11 cellular contexts compared by ENCODE assay signal in genomic region chr14:91405241-91405721, GRCh38. TPM values are rescaled to one million over a fixed set of nuclear protein-coding genes. Genes with fewer than 3 reads are reported as not detected.
A peak's percentile ranks its signal among the peaks of the same experiment; 100 is the strongest.
DNase-seq lines count a peak whose midpoint lies in the region; ATAC-seq, FAIRE-seq and TF ChIP-seq lines count a peak whose summit lies in the region.
"Had no signal": no experiment of that assay in that cellular context is flagged by ENCODE, and none has a peak within 500 bp of the region (broad histone marks: within the 10 kb centered on the region; RNA-seq: fewer than 3 reads in every experiment).

No MANE protein-coding gene starts in this region.

- peaks cover 36% of the 10 kb centered on the region in 2 experiments for H3K36me3 ChIP-seq in GM12878 (ENCODE audit: control insufficient read depth in 2 of 2, insufficient read depth in 2 of 2, low read length in 1 of 2)
- H3K36me3 ChIP-seq: right lobe of liver, tibial artery had no signal

- H3K4me2 ChIP-seq in H9 (ENCODE audit: insufficient read depth, insufficient read length, low read length) (no peak overlapping the region), GM12878 (ENCODE audit: control insufficient read depth, insufficient read depth) (peak overlapping the region; percentile 22; the same call in 1 of the 2 replicates)

- H3K27ac ChIP-seq in H9 (ENCODE audit: insufficient read length, low read depth, low read length) (no peak overlapping the region), GM12878 (ENCODE audit: control insufficient read depth, insufficient read depth) (no peak overlapping the region; the same call in 1 of the 2 replicates)
- H3K27ac ChIP-seq: right lobe of liver, tibial artery had no signal

- no peak for TF ChIP-seq CTCF in H9 (conservative IDR thresholded peaks at IDR 0.05)
- no peak for TF ChIP-seq CTCF in activated CD8-positive, alpha-beta T cell treated with anti-CD3 and anti-CD28 coated beads for 36 hours (IDR thresholded peaks at IDR 0.05)
- no peak for TF ChIP-seq CTCF in GM12878 (IDR thresholded peaks at IDR 0.05 in 2 of 3, conservative IDR thresholded peaks at IDR 0.05 in 1 of 3; ENCODE audit: control insufficient read depth in 2 of 3, extremely low read depth in 1 of 3, insufficient read depth in 1 of 3, low read depth in 3 of 3, low read length in 3 of 3)

- no peak overlapping the region for H2BK15ac ChIP-seq in H9 (ENCODE audit: low read depth, low read length)

- H2AFZ ChIP-seq in H9 (ENCODE audit: low read length): no peak overlapping the region
- H2AFZ ChIP-seq in GM12878 (ENCODE audit: control insufficient read depth, low read depth, low read length): no peak overlapping the region

- H2BK12ac ChIP-seq in H9 (ENCODE audit: insufficient read length, low read depth, low read length): no peak overlapping the region

- peaks cover 29% of the 10 kb centered on the region in 2 experiments for H3K4me1 Mint-ChIP-seq in H9
- peaks cover 87% of the 10 kb centered on the region for H3K4me1 Mint-ChIP-seq in activated CD8-positive, alpha-beta T cell treated with anti-CD3 and anti-CD28 coated beads for 36 hours (ENCODE audit: low read depth)

- no peak overlapping the region for H4K8ac ChIP-seq in H9 (replicated peaks; ENCODE audit: insufficient read length, low read depth, low read length)

- H4K91ac ChIP-seq in H9 (ENCODE audit: insufficient read length, low read depth, low read length): no peak overlapping the region

- in situ Hi-C loops in GM12878 (cut with MboI): no loop called here

- H4K20me1 ChIP-seq in H9 (ENCODE audit: control insufficient read depth, insufficient read depth, insufficient read length): peaks cover 4% of the 10 kb centered on the region
- H4K20me1 ChIP-seq in GM12878 (ENCODE audit: control insufficient read depth, insufficient read depth): peaks cover 19% of the 10 kb centered on the region

- H3K9me3 ChIP-seq in H9 (ENCODE audit: control insufficient read depth, low read depth, low read length) (no peaks in the 10 kb centered on the region), GM12878 (replicated peaks; ENCODE audit: control insufficient read depth, insufficient read depth, low read length) (no peaks in the 10 kb centered on the region)
- H3K9me3 ChIP-seq: right lobe of liver, tibial artery had no signal

- H3K9ac ChIP-seq in H9 (ENCODE audit: extremely low read depth, insufficient read length, low read length) (no peak overlapping the region), GM12878 (ENCODE audit: control insufficient read depth, insufficient read depth, low read length) (no peak overlapping the region)

- TF ChIP-seq RAD21 in GM12878 (IDR thresholded peaks at IDR 0.05; ENCODE audit: insufficient read depth, low read depth, low read length): no peak

- CTCF ChIA-PET in activated CD8-positive, alpha-beta T cell treated with anti-CD3 and anti-CD28 coated beads for 36 hours (lab: Charles Lee): interaction anchor here (0.6 to 10.3 kb wide), 11 partner anchors 9 to 88 kb away, joined by 3 to 112 read pairs (median 4); partner anchors contain the start of gene CCDC88C
- CTCF ChIA-PET in GM12878 (lab: Yijun Ruan, JAX): interaction anchor here (8.1 kb wide), 1 partner anchor 10 kb away, joined by 100 read pairs; the partner anchor contains the start of gene CCDC88C

- WGBS in H9 (ENCODE audit: extremely low coverage, insufficient read length, low lambda C conversion rate): no CpG with 5 or more reads among the region's 14 CpGs
- 63% methylated on average over 14 of the region's 14 CpGs for WGBS in GM12878 (ENCODE audit: insufficient coverage, insufficient replicate concordance, low lambda C conversion rate, missing lambda C conversion rate)

- no peak overlapping the region for H2AK5ac ChIP-seq in H9 (ENCODE audit: insufficient read length, low read length)

- TF ChIP-seq POLR2A in GM12878 (IDR thresholded peaks at IDR 0.05; ENCODE audit: low read depth, low read length) (no peak), erythroblast (IDR thresholded peaks at IDR 0.05; ENCODE audit: low read length) (no peak)

- no peak overlapping the region for H2BK5ac ChIP-seq in H9 (ENCODE audit: insufficient read length, low read length)

- no peak overlapping the region; the same call in 1 of the 2 replicates for H3K4me3 ChIP-seq in GM12878
- H3K4me3 ChIP-seq: right lobe of liver, tibial artery had no signal

- no peak overlapping the region for H3K23ac ChIP-seq in H9 (ENCODE audit: insufficient read length, low read depth, low read length)

- no peak overlapping the region for H3K14ac ChIP-seq in H9 (ENCODE audit: insufficient read depth, low read length)

- H3K27me3 ChIP-seq in H9 (ENCODE audit: insufficient read depth, low read length): no peaks in the 10 kb centered on the region
- H3K27me3 ChIP-seq in GM12878 (replicated peaks in 1 of 2; ENCODE audit: control insufficient read depth in 2 of 2, insufficient read depth in 2 of 2, low read length in 1 of 2): no peaks in the 10 kb centered on the region
- H3K27me3 ChIP-seq: right lobe of liver had no signal

- H3K79me2 ChIP-seq in H9 (ENCODE audit: insufficient read depth, low read length) (peaks cover 16% of the 10 kb centered on the region; the same call in 1 of the 2 replicates), GM12878 (ENCODE audit: control insufficient read depth, insufficient read depth, low read length) (peaks cover 95% of the 10 kb centered on the region)

- peak overlapping the region in 2 of 3 experiments; percentile 68 to 90; a peak in 2 of 7 replicates for H3K27ac Mint-ChIP-seq in H9
- peak overlapping the region; percentile 98 for H3K27ac Mint-ChIP-seq in activated CD8-positive, alpha-beta T cell treated with anti-CD3 and anti-CD28 coated beads for 36 hours

- H3K27me3 Mint-ChIP-seq in H9 (ENCODE audit: low read depth): no peaks in the 10 kb centered on the region
- no peaks in the 10 kb centered on the region for H3K27me3 Mint-ChIP-seq in activated CD8-positive, alpha-beta T cell treated with anti-CD3 and anti-CD28 coated beads for 36 hours

- BruUV-seq in GM12878 (replicated peaks; lab: Mats Ljungman, UMichigan): no TSS peak

- peak; percentile 27 for ATAC-seq in activated CD8-positive, alpha-beta T cell treated with anti-CD3 and anti-CD28 coated beads for 36 hours
- ATAC-seq in GM12878 (no peak), GM19452 (IDR thresholded peaks at IDR 0.05; ENCODE audit: unreplicated experiment) (no peak), HG02763 (IDR thresholded peaks at IDR 0.05; ENCODE audit: unreplicated experiment) (no peak)

- no peak overlapping the region for H3K56ac ChIP-seq in H9 (ENCODE audit: insufficient read length, low read depth, low read length)

- H3K79me1 ChIP-seq in H9 (ENCODE audit: insufficient read depth, low read depth, low read length, poor library complexity, severe bottlenecking): peaks cover 2% of the 10 kb centered on the region

- SMC1A ChIA-PET in GM12878 (lab: Charles Lee; ENCODE audit: uncharacterized antibody, unreplicated experiment): interaction anchor here (1.4 to 1.5 kb wide), 3 partner anchors 14 to 55 kb away, joined by 3 to 4 read pairs (median 4); no protein-coding TSS in a partner anchor

- no peaks in the 10 kb centered on the region for H3K9me3 Mint-ChIP-seq in H9
- no peaks in the 10 kb centered on the region for H3K9me3 Mint-ChIP-seq in activated CD8-positive, alpha-beta T cell treated with anti-CD3 and anti-CD28 coated beads for 36 hours

- intact Hi-C loops in activated CD8-positive, alpha-beta T cell treated with anti-CD3 and anti-CD28 coated beads for 36 hours (cut with micrococcal nuclease): no loop called here
- intact Hi-C loops in GM12878 (cut with micrococcal nuclease; ENCODE audit: unreplicated experiment): no loop called here

- no peak for FAIRE-seq in GM12878 (lab: Jason Lieb, UNC)
- FAIRE-seq: GM12891 had no signal

- no peak overlapping the region for H3K18ac ChIP-seq in H9 (ENCODE audit: insufficient read length, low read depth, low read length)

- POLR2A ChIA-PET in activated CD8-positive, alpha-beta T cell treated with anti-CD3 and anti-CD28 coated beads for 36 hours (lab: Charles Lee): interaction anchor here (0.8 to 13.8 kb wide), 12 partner anchors 9 to 162 kb away, joined by 3 to 214 read pairs (median 4); partner anchors contain the start of gene CCDC88C
- POLR2A ChIA-PET in GM12878 (lab: Charles Lee): interaction anchor here (0.6 kb wide), 1 partner anchor 42 kb away, joined by 4 read pairs; no protein-coding TSS in a partner anchor

- no peak overlapping the region for H2BK120ac ChIP-seq in H9 (ENCODE audit: low read depth, low read length, poor library complexity, severe bottlenecking)

- no peak for TF ChIP-seq EP300 in GM12878 (IDR thresholded peaks at IDR 0.05; ENCODE audit: borderline replicate concordance in 1 of 2, control insufficient read depth in 1 of 2, low read depth in 2 of 2, low read length in 2 of 2)

- no peak overlapping the region for H2BK20ac ChIP-seq in H9 (ENCODE audit: low read depth, low read length, poor library complexity, severe bottlenecking)

- no peaks in the 10 kb centered on the region for H3K23me2 ChIP-seq in H9 (ENCODE audit: insufficient read length, low read depth, low read length, poor library complexity, severe bottlenecking)

- H3K4ac ChIP-seq in H9 (ENCODE audit: low read depth, low read length): no peak overlapping the region

- no peak overlapping the region for H4K5ac ChIP-seq in H9 (ENCODE audit: insufficient read length, low read depth, low read length)

- RAD21 ChIA-PET in GM12878 (lab: Charles Lee; ENCODE audit: unreplicated experiment): interaction anchor here (1.5 kb wide), 1 partner anchor 30 kb away, joined by 3 read pairs; no protein-coding TSS in a partner anchor

- H3K4me3 Mint-ChIP-seq in H9: no peak overlapping the region
- peak overlapping the region; percentile 59 for H3K4me3 Mint-ChIP-seq in activated CD8-positive, alpha-beta T cell treated with anti-CD3 and anti-CD28 coated beads for 36 hours

- no peak for DNase-seq in H9
- peak; percentile 89 for DNase-seq in activated CD8-positive, alpha-beta T cell treated with anti-CD3 and anti-CD28 coated beads for 36 hours
- DNase-seq in GM12878 (ENCODE audit: low read depth, low spot score): no peak
- peak in 2 of 3 experiments; percentile 51 to 73 for DNase-seq in stimulated activated CD4-positive, alpha-beta T cell treated with anti-CD3 and anti-CD28 coated beads, TNF-alpha, amount 100 ng/mL, for 4 hours (ENCODE audit: low read depth in 3 of 3)
- no peak for DNase-seq in erythroblast (lab: John Stamatoyannopoulos, UW)
- DNase-seq in NCI-H2227 (lab: John Stamatoyannopoulos, UW; ENCODE audit: unreplicated experiment): no peak
- DNase-seq: right lobe of liver, tibial artery had no signal

- peaks cover 1% of the 10 kb centered on the region; the same call in 1 of the 2 replicates for H3K4me1 ChIP-seq in H9 (ENCODE audit: insufficient read depth, low read length)
- peaks cover 61% of the 10 kb centered on the region for H3K4me1 ChIP-seq in GM12878 (ENCODE audit: control insufficient read depth, insufficient read depth, low read length)
- H3K4me1 ChIP-seq: right lobe of liver had no signal

- H3K36me3 Mint-ChIP-seq in H9 (ENCODE audit: insufficient read depth in 1 of 3, low read depth in 3 of 3): peaks cover 17 to 44% (median 26%) of the 10 kb centered on the region in 3 experiments
- peaks cover 46% of the 10 kb centered on the region for H3K36me3 Mint-ChIP-seq in activated CD8-positive, alpha-beta T cell treated with anti-CD3 and anti-CD28 coated beads for 36 hours (ENCODE audit: low read depth)

- no peak overlapping the region for H3T11ph ChIP-seq in H9 (ENCODE audit: low read length)

RNA-seq across cellular contexts. Expression of gene CCDC88C, which starts 12.3 kb away (rescaled TPM):
- total RNA-seq in H9 (2021) (46.6 and 52.4 TPM in 2 replicates), GM12878 (2014; rRNA removed) (48.4 and 48.8 TPM in 2 replicates), GM12878 (2014; rRNA removed; fragmentation: Illumina TruSeq; extraction: Trizol) (35.7 and 41.3 TPM in 2 replicates), GM12878 (2021) (71.3 and 79.6 TPM in 2 replicates)
- total RNA-seq in activated CD8-positive, alpha-beta T cell treated with anti-CD3 and anti-CD28 coated beads for 36 hours: 10 to 100 TPM; 83.6 to 87.8 TPM
- 423 and 447 TPM in 2 replicates for total RNA-seq in GM12878 (2013; cell fraction: nucleolus; rRNA removed)
- 18.5 TPM for polyA plus RNA-seq in GM12878 (2011; ENCODE audit: low read depth)
- polyA plus RNA-seq in GM12878 (2011; rRNA removed) (37.2 and 39.7 TPM in 2 replicates), GM12878 (2014; fragmentation: Illumina TruSeq; extraction: Trizol) (20.2 and 31.3 TPM in 2 replicates), GM12878 (2014; fragmentation: Nextera tagmentation; extraction: Ambion mirVana) (1 to 10 TPM; 4.0 to 7.0 TPM), GM12878 (2014; rRNA removed) (53.5 and 66.2 TPM in 2 replicates), GM12878 (2016; fragmentation: Nextera tagmentation; extraction: Ambion mirVana) (10 to 100 TPM; 28.9 to 33.4 TPM)
- 37.8 and 40.4 TPM in 2 replicates for polyA plus RNA-seq in GM12878 (2011; cell fraction: cytosol; rRNA removed)
- 123 and 167 TPM in 2 replicates for polyA plus RNA-seq in GM12878 (2011; cell fraction: nucleus; rRNA removed)
- polyA plus RNA-seq in GM12878 (2012): 34.9 and 39.6 TPM in 2 replicates
- 69.8 and 107 TPM in 2 replicates for polyA minus RNA-seq in GM12878 (2011; rRNA and poly(A)+ RNA removed)
- 26.6 and 28.2 TPM in 2 replicates for polyA minus RNA-seq in GM12878 (2011; cell fraction: cytosol; rRNA and poly(A)+ RNA removed)
- 97.0 and 159 TPM in 2 replicates for polyA minus RNA-seq in GM12878 (2011; cell fraction: nucleus; rRNA and poly(A)+ RNA removed)

Comparison
In these comparisons a context has a peak if more than half of its experiments do, and no peak if none do; other contexts are left out.
1. DNase-seq: peak in activated CD8-positive, alpha-beta T cell treated with anti-CD3 and anti-CD28 coated beads for 36 hours (single experiment) and stimulated activated CD4-positive, alpha-beta T cell treated with anti-CD3 and anti-CD28 coated beads, TNF-alpha, amount 100 ng/mL, for 4 hours (2 of 3); none in H9 (single experiment), GM12878 (single experiment), erythroblast (0 of 2) and NCI-H2227 (single experiment).